ENCODE assay signal across 12 cellular contexts in the genomic region with DNA sequence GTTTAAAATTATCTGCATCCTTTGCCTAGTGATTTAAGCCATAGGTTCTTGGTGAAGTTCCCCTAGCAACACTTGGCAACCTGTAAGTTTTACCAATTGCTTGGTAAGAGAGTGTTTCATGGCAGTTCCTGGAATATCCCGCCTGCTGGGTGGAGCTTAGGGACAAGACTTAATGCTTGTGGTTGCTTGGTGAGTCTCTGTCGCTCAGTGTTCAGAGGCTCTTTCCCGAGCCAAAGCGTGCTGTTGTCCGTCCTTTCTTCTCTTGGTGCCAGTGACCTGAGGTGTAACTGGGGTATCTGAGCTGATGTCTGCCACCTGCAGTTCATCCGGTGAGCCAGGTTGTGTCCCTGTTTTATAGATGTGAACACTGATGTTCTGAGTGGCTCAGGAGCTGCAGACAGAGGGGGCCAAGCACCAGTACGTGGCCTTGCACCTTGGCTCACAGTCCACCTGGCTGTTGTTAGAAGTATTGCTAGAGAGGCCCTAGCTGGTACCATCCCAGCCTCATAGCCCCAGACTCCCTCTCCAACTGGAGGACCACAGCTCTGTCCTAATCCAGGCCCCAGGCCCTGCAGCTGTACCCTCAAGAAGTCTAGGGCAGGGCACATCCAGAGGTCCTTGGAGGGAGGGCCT. TPM values are rescaled to one million over a fixed set of nuclear protein-coding genes. Genes with fewer than 3 reads are reported as not detected.
A peak's percentile ranks its signal among the peaks of the same experiment; 100 is the strongest.
DNase-seq lines count a peak whose midpoint lies in the region; ATAC-seq and TF ChIP-seq lines count a peak whose summit lies in the region.
"Had no signal": no experiment of that assay in that cellular context is flagged by ENCODE, and none has a peak within 500 bp of the region (broad histone marks: within the 10 kb centered on the region; RNA-seq: fewer than 3 reads in every experiment).

No MANE protein-coding gene starts in this region.

- H4K20me1 ChIP-seq in KMS-11 (ENCODE audit: insufficient read depth): no peaks in the 10 kb centered on the region

- H3K9me3 ChIP-seq in naive thymus-derived CD4-positive, alpha-beta T cell (ENCODE audit: control insufficient read depth in 2 of 3, low read length in 3 of 3): no peaks in the 10 kb centered on the region
- H3K9me3 ChIP-seq in colonic mucosa: no peaks in the 10 kb centered on the region
- H3K9me3 ChIP-seq: gastrocnemius medialis had no signal

- H3K4me1 Mint-ChIP-seq in chondrocyte (ENCODE audit: low read depth): peaks cover 29% of the 10 kb centered on the region
- peaks cover 28 to 77% (median 75%) of the 10 kb centered on the region in 7 donors for H3K4me1 Mint-ChIP-seq in naive thymus-derived CD4-positive, alpha-beta T cell

- no peak overlapping the region for H3K4me2 ChIP-seq in KMS-11

- DNase-seq in DMS 273 (lab: John Stamatoyannopoulos, UW; ENCODE audit: unreplicated experiment) (peak; percentile 22), DMS 273 treated with DMSO at 0.1 percent for 48 hours (lab: John Stamatoyannopoulos, UW) (no peak), chondrocyte (ENCODE audit: low spot score) (no peak), GOT3 (lab: John Stamatoyannopoulos, UW) (no peak), colonic mucosa (no peak)
- DNase-seq in naive thymus-derived CD4-positive, alpha-beta T cell: no peak
- DNase-seq: gastrocnemius medialis; MM.1S; naive B cell; stimulated activated CD4-positive, alpha-beta T cell treated with anti-CD3 and anti-CD28 coated beads, Interleukin-4, amount 100 ng/mL, for 1 hour had no signal

- H3K36me3 Mint-ChIP-seq in chondrocyte (ENCODE audit: low read depth): no peaks in the 10 kb centered on the region
- H3K36me3 Mint-ChIP-seq in naive thymus-derived CD4-positive, alpha-beta T cell: no peaks in the 10 kb centered on the region
- H3K36me3 Mint-ChIP-seq: naive B cell had no signal

- CTCF ChIA-PET in naive thymus-derived CD4-positive, alpha-beta T cell (lab: Charles Lee): interaction anchor here (1.0 kb wide), 1 partner anchor 26 kb away, joined by 3 read pairs; no protein-coding TSS in a partner anchor

- intact Hi-C loops in naive thymus-derived CD4-positive, alpha-beta T cell (cut with micrococcal nuclease): no loop called here
- intact Hi-C loops in colonic mucosa (cut with DNase I): no loop called here

- H3K27ac ChIP-seq in KMS-11 (no peak overlapping the region), colonic mucosa (no peak overlapping the region)
- no peak overlapping the region for H3K27ac ChIP-seq in naive thymus-derived CD4-positive, alpha-beta T cell (ENCODE audit: low read depth, low read length)
- H3K27ac ChIP-seq: gastrocnemius medialis had no signal

- H3K4me1 ChIP-seq in KMS-11 (ENCODE audit: low read depth, poor library complexity, severe bottlenecking): no peaks in the 10 kb centered on the region
- peaks cover 4 to 11% of the 10 kb centered on the region in 2 donors for H3K4me1 ChIP-seq in naive thymus-derived CD4-positive, alpha-beta T cell (ENCODE audit: control insufficient read depth in 2 of 2, insufficient read depth in 2 of 2, low read length in 2 of 2)
- peaks cover 20% of the 10 kb centered on the region for H3K4me1 ChIP-seq in colonic mucosa

- no peak overlapping the region for H3K4me3 Mint-ChIP-seq in chondrocyte (ENCODE audit: unreplicated experiment)
- H3K4me3 Mint-ChIP-seq in naive thymus-derived CD4-positive, alpha-beta T cell: no peak overlapping the region
- H3K4me3 Mint-ChIP-seq: naive B cell had no signal

- H3K36me3 ChIP-seq in KMS-11 (ENCODE audit: insufficient read depth) (no peaks in the 10 kb centered on the region), colonic mucosa (no peaks in the 10 kb centered on the region)
- H3K36me3 ChIP-seq in naive thymus-derived CD4-positive, alpha-beta T cell (ENCODE audit: control insufficient read depth in 2 of 3, insufficient read depth in 3 of 3, low read length in 3 of 3): no peaks in the 10 kb centered on the region
- H3K36me3 ChIP-seq: gastrocnemius medialis had no signal

- no peaks in the 10 kb centered on the region for H3K9me3 Mint-ChIP-seq in chondrocyte (ENCODE audit: low read depth)
- no peaks in the 10 kb centered on the region for H3K9me3 Mint-ChIP-seq in naive thymus-derived CD4-positive, alpha-beta T cell
- H3K9me3 Mint-ChIP-seq: naive B cell had no signal

- no peak overlapping the region for H2AFZ ChIP-seq in KMS-11 (ENCODE audit: low read depth)

- POLR2A ChIA-PET in naive thymus-derived CD4-positive, alpha-beta T cell (lab: Charles Lee): interaction anchor here (0.9 kb wide), 1 partner anchor 26 kb away, joined by 4 read pairs; no protein-coding TSS in a partner anchor

- peak; percentile 26 for ATAC-seq in naive thymus-derived CD4-positive, alpha-beta T cell
- no peak for ATAC-seq in GM18909 (IDR thresholded peaks at IDR 0.05; ENCODE audit: poor library complexity, unreplicated experiment)
- ATAC-seq: gastrocnemius medialis had no signal

- no peaks in the 10 kb centered on the region for H3K79me2 ChIP-seq in KMS-11 (ENCODE audit: insufficient read depth, low read depth)

- no peaks in the 10 kb centered on the region for H3K27me3 Mint-ChIP-seq in chondrocyte (ENCODE audit: low read depth)
- no peaks in the 10 kb centered on the region for H3K27me3 Mint-ChIP-seq in naive thymus-derived CD4-positive, alpha-beta T cell
- H3K27me3 Mint-ChIP-seq: naive B cell had no signal

- H3K27me3 ChIP-seq in KMS-11 (ENCODE audit: insufficient read depth, low read depth): no peaks in the 10 kb centered on the region
- no peaks in the 10 kb centered on the region for H3K27me3 ChIP-seq in naive thymus-derived CD4-positive, alpha-beta T cell (ENCODE audit: control insufficient read depth in 2 of 2, insufficient read depth in 2 of 2, low read length in 2 of 2)
- no peaks in the 10 kb centered on the region for H3K27me3 ChIP-seq in colonic mucosa
- H3K27me3 ChIP-seq: gastrocnemius medialis had no signal

- H3K27ac Mint-ChIP-seq in chondrocyte (ENCODE audit: unreplicated experiment): no peak overlapping the region
- H3K27ac Mint-ChIP-seq in naive thymus-derived CD4-positive, alpha-beta T cell: peak overlapping the region in 2 of 9 donors; percentile 26 to 33

- H3K9ac ChIP-seq in KMS-11 (no peak overlapping the region), colonic mucosa (ENCODE audit: low read depth in 2 of 2, low read length in 2 of 2) (no peak overlapping the region)

- 0 out of 2 replicates have a peak, but pooled peaks have one; percentile 19 for TF ChIP-seq CTCF in KMS-11 (conservative IDR thresholded peaks at IDR 0.05; ENCODE audit: low read depth, low read length)
- peak; percentile 18 for TF ChIP-seq CTCF in chondrocyte (IDR thresholded peaks at IDR 0.05)
- no peak for TF ChIP-seq CTCF in colonic mucosa (IDR thresholded peaks at IDR 0.05)

- H3K4me3 ChIP-seq in KMS-11 (IDR thresholded peaks at IDR 0.05; ENCODE audit: insufficient read depth, low read depth, low read length) (no peak overlapping the region), colonic mucosa (no peak overlapping the region)
- no peak overlapping the region for H3K4me3 ChIP-seq in naive thymus-derived CD4-positive, alpha-beta T cell (ENCODE audit: low read length)
- H3K4me3 ChIP-seq: gastrocnemius medialis had no signal

RNA-seq across cellular contexts. Expression of a gene that starts 16.1 kb away (rescaled TPM):
- total RNA-seq in chondrocyte (28.5 to 30.1 TPM (median 29.4 TPM) in 3 replicates), colonic mucosa (10 to 100 TPM; 22.7 to 23.4 TPM)
- 10 to 100 TPM; 23.2 to 39.3 (median 29.6) TPM for total RNA-seq in naive thymus-derived CD4-positive, alpha-beta T cell
- 1 to 10 TPM; 1.0 to 3.5 TPM for polyA plus RNA-seq in naive thymus-derived CD4-positive, alpha-beta T cell
